Comparison of ENCODE assay signal across 1 cellular context in the genomic region with DNA sequence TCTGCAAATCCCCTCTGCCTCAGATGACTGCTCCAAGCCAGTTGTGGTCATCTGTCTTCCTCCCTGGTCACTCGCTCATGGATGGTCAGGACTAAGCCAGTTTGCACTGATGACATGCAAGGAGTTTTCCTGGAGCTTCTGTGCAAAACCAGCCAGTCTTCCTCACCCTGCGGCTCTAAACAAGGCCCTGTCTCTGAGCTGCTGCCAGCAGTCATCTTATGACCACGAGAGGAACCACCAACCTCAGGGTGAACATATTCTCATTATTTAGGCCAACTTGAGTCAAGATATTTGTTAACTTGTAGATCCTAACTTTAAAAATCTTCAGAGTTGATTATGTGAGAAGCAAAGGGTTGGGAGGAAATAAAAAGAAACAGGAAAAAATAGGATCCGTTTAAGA.
TF ChIP-seq lines count a peak whose summit lies in the region.

No MANE protein-coding gene starts in this region.

TF ChIP-seq in SK-N-SH treated with all-trans-retinoic acid at 6 μM for 48 hours, 23 proteins besides CTCF, POLR2A, EP300 and RAD21 (continued from another document):
- TF ChIP-seq, protein P1, sequence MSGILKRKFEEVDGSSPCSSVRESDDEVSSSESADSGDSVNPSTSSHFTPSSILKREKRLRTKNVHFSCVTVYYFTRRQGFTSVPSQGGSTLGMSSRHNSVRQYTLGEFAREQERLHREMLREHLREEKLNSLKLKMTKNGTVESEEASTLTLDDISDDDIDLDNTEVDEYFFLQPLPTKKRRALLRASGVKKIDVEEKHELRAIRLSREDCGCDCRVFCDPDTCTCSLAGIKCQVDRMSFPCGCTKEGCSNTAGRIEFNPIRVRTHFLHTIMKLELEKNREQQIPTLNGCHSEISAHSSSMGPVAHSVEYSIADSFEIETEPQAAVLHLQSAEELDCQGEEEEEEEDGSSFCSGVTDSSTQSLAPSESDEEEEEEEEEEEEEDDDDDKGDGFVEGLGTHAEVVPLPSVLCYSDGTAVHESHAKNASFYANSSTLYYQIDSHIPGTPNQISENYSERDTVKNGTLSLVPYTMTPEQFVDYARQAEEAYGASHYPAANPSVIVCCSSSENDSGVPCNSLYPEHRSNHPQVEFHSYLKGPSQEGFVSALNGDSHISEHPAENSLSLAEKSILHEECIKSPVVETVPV (CRISPR knock-in tag; IDR thresholded peaks at IDR 0.05): no peak
- no peak for TF ChIP-seq ZC3H10 (CRISPR knock-in tag; IDR thresholded peaks at IDR 0.05)
